ENCODE assay signal across 22 cellular contexts in genomic region chr18:74375999-74376398, GRCh38.
DNase-seq lines count a peak whose midpoint lies in the region; ATAC-seq, FAIRE-seq and TF ChIP-seq lines count a peak whose summit lies in the region.
"Had no signal": no experiment of that assay in that cellular context is flagged by ENCODE, and none has a peak within 500 bp of the region (broad histone marks: within the 10 kb centered on the region; RNA-seq: fewer than 3 reads in every experiment).

No MANE protein-coding gene starts in this region.

- no peaks in the 10 kb centered on the region for H3K79me2 ChIP-seq in hepatocyte

- peak; percentile 16 to 28 for DNase-seq in A549 (ENCODE audit: low read depth in 1 of 2, low spot score in 1 of 2)
- DNase-seq in BJ (ENCODE audit: low read depth) = peak; percentile 4
- DNase-seq in MG63 = peak; percentile 6
- DNase-seq in hepatocyte (ENCODE audit: low spot score) = peak; percentile 36
- no peak for DNase-seq in D721Med (ENCODE audit: insufficient read length, low spot score)
- DNase-seq in RWPE1 (ENCODE audit: low spot score) = no peak
- DNase-seq: amygdala; Caco-2; H9; left cardiac atrium; natural killer cell; NCI-H1436; NCI-H446 treated with DMSO at 0.1 percent for 48 hours; retina; stimulated activated CD8-positive, alpha-beta memory T cell treated with anti-CD3 and anti-CD28 coated beads, Interleukin-4, amount 100 ng/mL, for 48 hours; tibial artery had no signal

- TF ChIP-seq EP300 in A549 (IDR thresholded peaks at IDR 0.05) = no peak

- CTCF ChIA-PET in A549 (lab: Yijun Ruan, JAX) = interaction anchor here (0.8 to 1.2 kb wide), 2 partner anchors 59 to 118 kb away, joined by 3 to 4 read pairs; no protein-coding TSS in a partner anchor
- CTCF ChIA-PET in BJ (lab: Yijun Ruan, JAX) = no interaction called here
- CTCF ChIA-PET in RWPE1 (lab: Yijun Ruan, JAX) = no interaction called here

- ATAC-seq in A549 = peak; percentile 59 to 77; a peak in 5 of 6 replicates
- no peak for ATAC-seq in GM18909 (IDR thresholded peaks at IDR 0.05; ENCODE audit: poor library complexity, unreplicated experiment)
- ATAC-seq in GM19023 (IDR thresholded peaks at IDR 0.05; ENCODE audit: unreplicated experiment) = no peak
- ATAC-seq: K562, natural killer cell, WTC11 had no signal

- TF ChIP-seq CTCF in A549 (IDR thresholded peaks at IDR 0.05) (no peak), BJ (IDR thresholded peaks at IDR 0.05; ENCODE audit: insufficient read depth, low read depth, low read length) (no peak), hepatocyte (IDR thresholded peaks at IDR 0.05; ENCODE audit: poor library complexity) (no peak), D721Med (IDR thresholded peaks at IDR 0.05; ENCODE audit: insufficient read depth, missing control alignments) (no peak), RWPE1 (conservative IDR thresholded peaks at IDR 0.05; ENCODE audit: low read depth) (no peak)

- FAIRE-seq in A549 (lab: Jason Lieb, UNC) = no peak
- FAIRE-seq in D721Med (lab: Jason Lieb, UNC) = no peak
- FAIRE-seq: colon, K562 had no signal

- H3K4me1 ChIP-seq in A549 (no peaks in the 10 kb centered on the region), hepatocyte (ENCODE audit: insufficient read depth) (no peaks in the 10 kb centered on the region)
- H3K4me1 ChIP-seq: Caco-2 had no signal

- TF ChIP-seq RAD21 in A549 (conservative IDR thresholded peaks at IDR 0.05 in 1 of 2, IDR thresholded peaks at IDR 0.05 in 1 of 2) = no peak

- H3K27me3 ChIP-seq in BJ (ENCODE audit: control insufficient read depth, insufficient read depth, low read length) = peaks cover 1% of the 10 kb centered on the region; the same call in 1 of the 2 replicates
- no peaks in the 10 kb centered on the region for H3K27me3 ChIP-seq in MG63
- no peaks in the 10 kb centered on the region for H3K27me3 ChIP-seq in hepatocyte
- H3K27me3 ChIP-seq: tibial artery had no signal

- no peaks in the 10 kb centered on the region for H4K20me1 ChIP-seq in hepatocyte (ENCODE audit: insufficient read depth, poor library complexity, severe bottlenecking)

- TF ChIP-seq POLR2A in A549 (IDR thresholded peaks at IDR 0.05; ENCODE audit: low read length) = no peak

- 23% methylated on average over 6 of the region's 6 CpGs for WGBS in A549 (ENCODE audit: missing lambda C conversion rate)
- whole genome bisulfite sequencing in hepatocyte (ENCODE audit: low lambda C conversion rate, missing lambda C conversion rate) = 69% methylated on average over 6 of the region's 6 CpGs

- no peak overlapping the region for H2AFZ ChIP-seq in hepatocyte

- POLR2A ChIA-PET in A549 (lab: Yijun Ruan, JAX) = no interaction called here
- POLR2A ChIA-PET in BJ (lab: Charles Lee) = no interaction called here
- POLR2A ChIA-PET in RWPE1 (lab: Yijun Ruan, JAX; ENCODE audit: low non-redundant PET) = no interaction called here

- no peak overlapping the region for H3K4me3 ChIP-seq in A549
- no peak overlapping the region for H3K4me3 ChIP-seq in BJ (ENCODE audit: low read depth, low read length)
- no peak overlapping the region for H3K4me3 ChIP-seq in MG63
- no peak overlapping the region for H3K4me3 ChIP-seq in hepatocyte
- H3K4me3 ChIP-seq: K562, tibial artery had no signal

- H3K4me2 ChIP-seq in A549 (0 out of 3 replicates have a peak overlapping the region, but pooled peaks have one; percentile 25), hepatocyte (no peak overlapping the region)

- H3K36me3 ChIP-seq in BJ (ENCODE audit: control insufficient read depth, insufficient read depth, low read length) (no peaks in the 10 kb centered on the region), MG63 (no peaks in the 10 kb centered on the region), hepatocyte (replicated peaks; ENCODE audit: insufficient read depth, low read depth) (no peaks in the 10 kb centered on the region)
- H3K36me3 ChIP-seq: tibial artery had no signal

- H3K9me2 ChIP-seq in hepatocyte (replicated peaks; ENCODE audit: insufficient read depth) = no peaks in the 10 kb centered on the region

- H3K27ac ChIP-seq in A549 (no peak overlapping the region), hepatocyte (peak overlapping the region; percentile 69), RWPE1 (no peak overlapping the region)
- H3K27ac ChIP-seq: epithelial cell of prostate, tibial artery had no signal

- H3K9me3 ChIP-seq in A549 = no peaks in the 10 kb centered on the region
- no peaks in the 10 kb centered on the region for H3K9me3 ChIP-seq in MG63
- H3K9me3 ChIP-seq in hepatocyte (ENCODE audit: low read depth) = no peaks in the 10 kb centered on the region
- H3K9me3 ChIP-seq: Caco-2, tibial artery had no signal

TF ChIP-seq in A549, 52 proteins besides CTCF, POLR2A, EP300 and RAD21:
- TF ChIP-seq FOSL2 (IDR thresholded peaks at IDR 0.05) = no peak
- peak; percentile 20; the same call in 1 of the 2 replicates for TF ChIP-seq FOSL2 (CRISPR knock-in tag; IDR thresholded peaks at IDR 0.05)
- TF ChIP-seq CEBPB (IDR thresholded peaks at IDR 0.05) = no peak

Comparison
In these comparisons a context has a peak if more than half of its experiments do, and no peak if none do; other contexts are left out.
1. ATAC-seq: peak in A549 (2 of 2); none in GM18909 (single experiment) and GM19023 (single experiment).
2. DNase-seq: peak in A549 (2 of 2), BJ (single experiment), MG63 (single experiment) and hepatocyte (single experiment); none in D721Med (single experiment) and RWPE1 (single experiment).